ENCODE assay signal across 8 cellular contexts in the genomic region with DNA sequence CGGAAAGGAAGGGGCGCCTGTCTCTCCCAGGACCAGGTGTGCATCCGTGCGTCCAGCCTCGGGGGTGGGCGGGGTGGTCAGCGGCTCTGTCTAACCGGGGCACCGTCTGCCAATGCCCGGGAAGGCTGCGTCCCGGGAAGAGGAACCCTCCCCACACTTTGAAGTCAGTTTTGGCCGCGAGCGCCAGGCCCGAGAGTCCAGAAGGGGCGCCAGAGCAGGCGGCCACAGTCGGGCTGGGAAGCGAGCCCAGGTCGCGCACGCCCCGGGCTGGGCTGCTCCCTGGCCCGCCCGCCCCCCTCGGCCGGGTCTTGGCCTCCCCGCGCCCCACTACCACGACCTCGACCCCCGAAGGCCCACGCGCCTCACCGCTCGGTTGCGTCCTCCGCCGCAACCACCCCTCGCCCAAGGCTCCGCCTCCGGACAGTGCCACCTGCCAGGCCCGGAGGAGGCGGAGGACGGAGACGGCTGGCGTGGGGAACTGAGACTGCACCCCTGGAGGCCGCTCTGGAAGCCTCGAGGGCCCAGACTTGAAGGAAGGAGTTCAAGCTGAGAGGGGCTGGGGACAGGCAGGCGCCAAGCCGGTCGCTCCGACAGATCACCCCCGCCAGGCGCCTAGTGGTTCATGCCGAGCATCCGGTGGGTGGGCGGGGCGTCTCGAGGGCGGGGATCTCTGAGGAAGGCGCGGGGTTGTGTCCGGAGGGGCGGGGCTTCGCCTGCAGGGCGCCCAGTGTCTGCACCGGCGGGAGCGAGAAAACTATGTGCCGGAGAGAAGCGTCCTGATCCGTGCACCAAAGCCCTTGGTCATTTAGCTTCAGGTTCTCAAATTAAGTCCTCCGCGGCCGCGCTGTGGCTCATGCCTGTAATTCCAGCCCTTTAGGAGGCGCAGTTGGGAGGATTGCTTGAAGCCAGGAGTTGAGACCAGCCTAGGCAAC. TPM values are rescaled to one million over a fixed set of nuclear protein-coding genes. Genes with fewer than 3 reads are reported as not detected.
DNase-seq lines count a peak whose midpoint lies in the region; ATAC-seq and TF ChIP-seq lines count a peak whose summit lies in the region.

TSS of gene BRAT1 (minus strand) at position 404 of the 932 bp plus-strand sequence. CDS start 1,093 bp downstream, outside the sequence.

- peaks cover 3% of the 10 kb centered on the region in 2 donors for H3K36me3 ChIP-seq in muscle layer of duodenum (ENCODE audit: control insufficient read depth in 1 of 2, insufficient read depth in 2 of 2, low read length in 2 of 2)

- H3K9me3 ChIP-seq in muscle layer of duodenum (ENCODE audit: control insufficient read depth in 1 of 2, low read length in 2 of 2) = no peaks in the 10 kb centered on the region

- H3K27me3 Mint-ChIP-seq in activated T-cell treated with anti-CD3 and anti-CD28 coated beads, Interleukin-2, amount 50 U/mL, for 4 hours (ENCODE audit: low read depth) = no peaks in the 10 kb centered on the region

- no peaks in the 10 kb centered on the region for H3K27me3 ChIP-seq in muscle layer of duodenum (ENCODE audit: low read depth, low read length)

- peak within 1 kb of the TSS; percentile 72 to 82 for H3K4me3 ChIP-seq in muscle layer of duodenum (ENCODE audit: low read depth in 1 of 2, low read length in 2 of 2)

- DNase-seq in DMS79 (lab: John Stamatoyannopoulos, UW) (peak; percentile 84), KG1 (lab: John Stamatoyannopoulos, UW) (peak; percentile 83)
- peak; percentile 96 for DNase-seq in activated T-cell treated with anti-CD3 and anti-CD28 coated beads, Interleukin-2, amount 50 U/mL, for 4 hours
- DNase-seq in stimulated activated CD8-positive, alpha-beta memory T cell treated with anti-CD3 and anti-CD28 coated beads, Interleukin-7, amount 100 ng/mL, for 4 hours (ENCODE audit: low read depth in 2 of 2) = peak; percentile 89 to 91

- H3K4me3 Mint-ChIP-seq in activated T-cell treated with anti-CD3 and anti-CD28 coated beads, Interleukin-2, amount 50 U/mL, for 4 hours = peak within 1 kb of the TSS; percentile 89

- ATAC-seq in GM21717 (IDR thresholded peaks at IDR 0.05; ENCODE audit: unreplicated experiment) (peak; percentile 66), esophagus mucosa (peak; percentile 91)
- peak; percentile 88 to 89 for ATAC-seq in activated T-cell treated with anti-CD3 and anti-CD28 coated beads, Interleukin-2, amount 50 U/mL, for 4 hours

- H3K9me3 Mint-ChIP-seq in activated T-cell treated with anti-CD3 and anti-CD28 coated beads, Interleukin-2, amount 50 U/mL, for 4 hours = no peaks in the 10 kb centered on the region

- peaks cover 42% of the 10 kb centered on the region for H3K4me1 Mint-ChIP-seq in activated T-cell treated with anti-CD3 and anti-CD28 coated beads, Interleukin-2, amount 50 U/mL, for 4 hours (ENCODE audit: low read depth)

- H3K4me1 ChIP-seq in muscle layer of duodenum (ENCODE audit: control insufficient read depth in 1 of 2, insufficient read depth in 2 of 2, low read length in 2 of 2) = peaks cover 12 to 32% of the 10 kb centered on the region in 2 donors

- peak within 1 kb of the TSS; percentile 89 for H3K27ac ChIP-seq in muscle layer of duodenum (ENCODE audit: low read length)

- H3K36me3 Mint-ChIP-seq in activated T-cell treated with anti-CD3 and anti-CD28 coated beads, Interleukin-2, amount 50 U/mL, for 4 hours (ENCODE audit: insufficient read depth) = peaks cover 10% of the 10 kb centered on the region

TF ChIP-seq in PFSK-1, 5 proteins besides CTCF, POLR2A, EP300 and RAD21:
- TF ChIP-seq FOXP2 (optimal IDR thresholded peaks at IDR 0.05; ENCODE audit: borderline replicate concordance, extremely low read depth, extremely low read length, insufficient read depth) = peak; percentile 72
- TF ChIP-seq POLR2AphosphoS5 (IDR thresholded peaks at IDR 0.05; ENCODE audit: low read depth, low read length) = peak; percentile 90
- TF ChIP-seq SIN3A (IDR thresholded peaks at IDR 0.05; ENCODE audit: borderline replicate concordance, insufficient read depth, low read length) = peak; percentile 75; the same call in 1 of the 2 replicates
- TF ChIP-seq REST (IDR thresholded peaks at IDR 0.05; ENCODE audit: insufficient read depth in 1 of 2, low read depth in 2 of 2, low read length in 2 of 2) = no peak
- peak; percentile 51; the same call in 1 of the 2 replicates for TF ChIP-seq TAF1 (IDR thresholded peaks at IDR 0.05; ENCODE audit: borderline replicate concordance, insufficient read depth, low read length)
TF ChIP-seq in PFSK-1: peak in this region for 4.

RNA-seq across cellular contexts. Expression of gene BRAT1, which starts in this region (rescaled TPM):
- polyA plus RNA-seq in PFSK-1 (2012; ENCODE audit: insufficient read length, low read depth) = 36.2 TPM
- 10 to 100 TPM; 40.7 to 55.0 (median 42.6) TPM for total RNA-seq in activated T-cell treated with anti-CD3 and anti-CD28 coated beads, Interleukin-2, amount 50 U/mL, for 4 hours
- 11.9 TPM for total RNA-seq in esophagus mucosa

Comparison
In these comparisons a context has a peak if more than half of its experiments do, and no peak if none do; other contexts are left out.
1. Peak in every context shown above with its lines: DNase-seq, ATAC-seq, H3K4me3 ChIP-seq and H3K27ac ChIP-seq.